In the genomic region with DNA sequence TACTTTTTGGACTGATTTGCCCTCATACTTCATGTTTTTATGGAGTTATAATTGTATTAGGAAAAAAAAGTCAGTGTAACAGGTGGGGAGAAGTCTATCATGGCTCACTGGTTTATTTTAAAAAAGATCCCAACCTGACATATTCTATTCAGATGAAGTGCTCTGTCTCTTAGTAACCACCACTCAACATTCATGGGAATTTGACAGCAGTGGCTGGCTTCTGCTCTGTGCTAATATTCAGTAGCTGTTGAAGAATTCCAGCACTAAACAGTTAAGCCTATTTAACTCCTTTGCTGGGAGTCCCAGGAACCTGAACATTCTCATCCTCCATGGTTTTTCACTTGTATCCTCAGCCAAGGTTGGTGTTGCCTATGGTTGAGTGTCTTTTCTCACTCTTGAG, we compare ENCODE assay signal across 15 cellular contexts. TPM values are rescaled to one million over a fixed set of nuclear protein-coding genes. Genes with fewer than 3 reads are reported as not detected.
DNase-seq lines count a peak whose midpoint lies in the region; ATAC-seq and TF ChIP-seq lines count a peak whose summit lies in the region.
"Had no signal": no experiment of that assay in that cellular context is flagged by ENCODE, and none has a peak within 500 bp of the region (broad histone marks: within the 10 kb centered on the region; RNA-seq: fewer than 3 reads in every experiment).

No MANE protein-coding gene starts in this region.

- no peak for DNase-seq in cardiac muscle cell (ENCODE audit: low read depth in 1 of 2, low spot score in 1 of 2)
- DNase-seq in cardiac septum (ENCODE audit: low spot score), result no peak
- DNase-seq in heart right ventricle, result no peak
- no peak for DNase-seq in Caco-2
- DNase-seq in stimulated activated CD4-positive, alpha-beta T cell treated with anti-CD3 and anti-CD28 coated beads, Interleukin-15, amount 100 ng/mL, for 24 hours, result no peak
- DNase-seq in mammary epithelial cell, result no peak
- DNase-seq: BE2C; CD4-positive, alpha-beta memory T cell; DMS153; GF-D8 had no signal

- H3K4me3 ChIP-seq in cardiac muscle cell (no peak overlapping the region), heart right ventricle (no peak overlapping the region), neural cell (ENCODE audit: low read length) (no peak overlapping the region), skeletal muscle tissue (ENCODE audit: low read length in 3 of 3) (peak overlapping the region in 1 of 3 donors; percentile 25), Caco-2 (ENCODE audit: low read depth, low read length) (no peak overlapping the region), mammary epithelial cell (replicated peaks in 1 of 3; ENCODE audit: insufficient read depth in 1 of 3, low read depth in 2 of 3, low read length in 3 of 3) (no peak overlapping the region)
- H3K4me3 ChIP-seq: HAP-1 had no signal

- TF ChIP-seq CTCF in cardiac muscle cell (IDR thresholded peaks at IDR 0.05; ENCODE audit: low read depth, low read length) (no peak), heart right ventricle (IDR thresholded peaks at IDR 0.05) (no peak), neural cell (IDR thresholded peaks at IDR 0.05; ENCODE audit: poor library complexity, severe bottlenecking) (no peak), Caco-2 (IDR thresholded peaks at IDR 0.05; ENCODE audit: insufficient read depth in 1 of 2, low read depth in 1 of 2, low read length in 1 of 2, severe bottlenecking in 1 of 2, unreplicated experiment in 1 of 2) (no peak), mammary epithelial cell (conservative IDR thresholded peaks at IDR 0.05 in 1 of 2, IDR thresholded peaks at IDR 0.05 in 1 of 2; ENCODE audit: extremely low read depth in 1 of 2, insufficient read depth in 1 of 2, low read depth in 1 of 2, low read length in 2 of 2) (no peak)

- H3K9me3 Mint-ChIP-seq in Caco-2 (ENCODE audit: unreplicated experiment), result no peaks in the 10 kb centered on the region

- no TSS peak for BruUV-seq in Caco-2 (replicated peaks; lab: Mats Ljungman, UMichigan)
- BruUV-seq in mammary epithelial cell (replicated peaks; lab: Mats Ljungman, UMichigan), result no TSS peak

- in situ Hi-C loops in mammary epithelial cell (cut with MboI; ENCODE audit: low sequenced_read_pairs in 2 of 2), result no loop called here

- H2AFZ ChIP-seq in neural cell (ENCODE audit: low read depth, low read length) (no peak overlapping the region), mammary epithelial cell (ENCODE audit: low read depth, low read length) (no peak overlapping the region)

- intact Hi-C loops in cardiac septum (cut with DNase I) (no loop called here), heart right ventricle (cut with DNase I) (no loop called here), Caco-2 (cut with micrococcal nuclease; ENCODE audit: unreplicated experiment) (no loop called here), mammary epithelial cell (cut with micrococcal nuclease) (no loop called here)

- no peak overlapping the region for H3K4me2 ChIP-seq in neural cell (ENCODE audit: low read length)
- H3K4me2 ChIP-seq in mammary epithelial cell (ENCODE audit: insufficient read depth, low read depth, low read length), result no peak overlapping the region

- POLR2A ChIA-PET in Caco-2 (lab: Charles Lee), result no interaction called here

- H3K27me3 ChIP-seq in cardiac muscle cell (no peaks in the 10 kb centered on the region), heart right ventricle (no peaks in the 10 kb centered on the region), neural cell (ENCODE audit: insufficient read depth, low read depth, low read length) (no peaks in the 10 kb centered on the region), skeletal muscle tissue (ENCODE audit: control insufficient read depth in 3 of 3, insufficient read depth in 3 of 3, low read length in 3 of 3) (no peaks in the 10 kb centered on the region), Caco-2 (replicated peaks; ENCODE audit: control insufficient read depth, insufficient read depth, low read length) (no peaks in the 10 kb centered on the region), mammary epithelial cell (ENCODE audit: insufficient read depth, low read length) (no peaks in the 10 kb centered on the region)
- H3K27me3 ChIP-seq: BE2C had no signal

- H3K27ac ChIP-seq in cardiac muscle cell (peak overlapping the region; percentile 12), heart right ventricle (peak overlapping the region in 5 of 10 donors; percentile 49 to 64 (median 55)), neural cell (ENCODE audit: low read length) (peak overlapping the region; percentile 22), skeletal muscle tissue (ENCODE audit: low read depth, low read length) (peak overlapping the region; percentile 11), mammary epithelial cell (ENCODE audit: insufficient read depth, low read depth, low read length) (no peak overlapping the region)
- H3K27ac ChIP-seq: C4-2B had no signal

- dilution Hi-C loops in mammary epithelial cell (cut with HindIII; ENCODE audit: low sequenced_read_pairs), result loop anchor here (10.0 kb wide), 1 partner anchor 112 kb away; no protein-coding TSS in a partner anchor

- H3F3A ChIP-seq in neural cell (ENCODE audit: insufficient read depth, low read length, poor library complexity, severe bottlenecking), result no peaks in the 10 kb centered on the region

- TF ChIP-seq RAD21 in neural cell (conservative IDR thresholded peaks at IDR 0.05), result no peak

- H3K9me3 ChIP-seq in cardiac muscle cell (ENCODE audit: low read depth) (no peaks in the 10 kb centered on the region), heart right ventricle (no peaks in the 10 kb centered on the region), neural cell (ENCODE audit: low read length) (no peaks in the 10 kb centered on the region), skeletal muscle tissue (ENCODE audit: control insufficient read depth in 3 of 3, low read length in 3 of 3) (no peaks in the 10 kb centered on the region), Caco-2 (no peaks in the 10 kb centered on the region), mammary epithelial cell (replicated peaks; ENCODE audit: insufficient read depth, low read length) (no peaks in the 10 kb centered on the region)
- H3K9me3 ChIP-seq: BE2C, HAP-1 had no signal

- ATAC-seq in heart right ventricle, result peak in 7 of 8 donors; percentile 29 to 73 (median 45)
- ATAC-seq: HepG2 had no signal

- H3K27me3 Mint-ChIP-seq in Caco-2 (ENCODE audit: insufficient read depth, unreplicated experiment), result no peaks in the 10 kb centered on the region

- H3K36me3 ChIP-seq in cardiac muscle cell, result no peaks in the 10 kb centered on the region
- H3K36me3 ChIP-seq in heart right ventricle, result no peaks in the 10 kb centered on the region
- no peaks in the 10 kb centered on the region for H3K36me3 ChIP-seq in neural cell (ENCODE audit: insufficient read depth, low read length)
- H3K36me3 ChIP-seq in skeletal muscle tissue (ENCODE audit: control insufficient read depth in 3 of 3, insufficient read depth in 3 of 3, low read length in 3 of 3), result peaks cover 0 to 3% (median 0%) of the 10 kb centered on the region in 3 donors
- no peaks in the 10 kb centered on the region for H3K36me3 ChIP-seq in Caco-2 (ENCODE audit: control insufficient read depth, insufficient read depth, low read length)
- no peaks in the 10 kb centered on the region for H3K36me3 ChIP-seq in mammary epithelial cell (ENCODE audit: insufficient read depth, low read length)
- H3K36me3 ChIP-seq: BE2C, HAP-1 had no signal

- CTCF ChIA-PET in Caco-2 (lab: Charles Lee) (no interaction called here), mammary epithelial cell (lab: Charles Lee; ENCODE audit: low non-redundant PET) (no interaction called here)

- H3K79me2 ChIP-seq in neural cell (replicated peaks; ENCODE audit: insufficient read depth, low read length) (no peaks in the 10 kb centered on the region), mammary epithelial cell (ENCODE audit: insufficient read depth, low read length) (no peaks in the 10 kb centered on the region)

- H3K9me2 ChIP-seq in neural cell (ENCODE audit: insufficient read depth, low read length), result no peaks in the 10 kb centered on the region

- no peak overlapping the region for H3K4me3 Mint-ChIP-seq in Caco-2 (ENCODE audit: unreplicated experiment)
- H3K4me3 Mint-ChIP-seq: CD4-positive, alpha-beta memory T cell had no signal

- peaks cover 6% of the 10 kb centered on the region for H3K4me1 ChIP-seq in cardiac muscle cell (ENCODE audit: low read depth)
- H3K4me1 ChIP-seq in heart right ventricle, result peaks cover 0 to 29% (median 4%) of the 10 kb centered on the region in 9 donors
- H3K4me1 ChIP-seq in skeletal muscle tissue (ENCODE audit: control insufficient read depth in 3 of 3, insufficient read depth in 3 of 3, low read length in 3 of 3), result peaks cover 13 to 21% (median 16%) of the 10 kb centered on the region in 3 donors
- H3K4me1 ChIP-seq in Caco-2, result no peaks in the 10 kb centered on the region
- H3K4me1 ChIP-seq in mammary epithelial cell (ENCODE audit: insufficient read depth, low read length), result no peaks in the 10 kb centered on the region
- H3K4me1 ChIP-seq: BE2C had no signal

- no peak for TF ChIP-seq EP300 in neural cell (conservative IDR thresholded peaks at IDR 0.05; ENCODE audit: poor library complexity, severe bottlenecking)

- H3K27ac Mint-ChIP-seq in Caco-2 (ENCODE audit: unreplicated experiment), result no peak overlapping the region
- H3K27ac Mint-ChIP-seq: CD4-positive, alpha-beta memory T cell had no signal

- no peak overlapping the region for H3K9ac ChIP-seq in neural cell (ENCODE audit: low read length)
- peak overlapping the region in 1 of 3 donors; percentile 24 for H3K9ac ChIP-seq in skeletal muscle tissue (ENCODE audit: low read depth in 1 of 3, low read length in 3 of 3)
- no peak overlapping the region for H3K9ac ChIP-seq in mammary epithelial cell (ENCODE audit: insufficient read depth, low read length)

- no peaks in the 10 kb centered on the region for H3K4me1 Mint-ChIP-seq in Caco-2 (ENCODE audit: low read depth, unreplicated experiment)
- H3K4me1 Mint-ChIP-seq: CD4-positive, alpha-beta memory T cell had no signal

- no peaks in the 10 kb centered on the region for H4K20me1 ChIP-seq in neural cell (ENCODE audit: insufficient read depth)
- no peaks in the 10 kb centered on the region for H4K20me1 ChIP-seq in mammary epithelial cell (ENCODE audit: insufficient read depth, low read length)

- no peaks in the 10 kb centered on the region for H3K36me3 Mint-ChIP-seq in Caco-2 (ENCODE audit: insufficient read depth, unreplicated experiment)
- H3K36me3 Mint-ChIP-seq: CD4-positive, alpha-beta memory T cell had no signal

RNA-seq across cellular contexts. Expression of gene CMYA5, which starts 23.1 kb away (rescaled TPM):
- 36.5 and 87.2 TPM in 2 replicates for total RNA-seq in cardiac muscle cell
- polyA plus RNA-seq in cardiac muscle cell, result 19.8 and 44.0 TPM in 2 replicates
- total RNA-seq in cardiac septum, result 1,204 TPM
- total RNA-seq in heart right ventricle, result 1,000 to 10,000 TPM in 5 of 10 donors, 100 to 1,000 TPM in 5; 771 to 1,721 (median 1,115) TPM
- 100 to 1,000 TPM; 202 to 388 TPM for polyA plus RNA-seq in heart right ventricle
- 0.30 and 2.4 TPM in 2 replicates for polyA plus RNA-seq in neural cell
- polyA minus RNA-seq in neural cell, result 0.46 and 0.49 TPM in 2 replicates
- total RNA-seq in skeletal muscle tissue, result 93.9 TPM
- 0.39 and 0.74 TPM in 2 replicates for total RNA-seq in Caco-2 (2022)
- 1 to 10 TPM in 1 of 2 donors, under 1 TPM in 1; 0.61 to 9.2 TPM for total RNA-seq in mammary epithelial cell
- 0.41 TPM for polyA plus RNA-seq in mammary epithelial cell
- not detected for polyA minus RNA-seq in mammary epithelial cell
